ENCODE assay signal across 17 cellular contexts in the genomic region with DNA sequence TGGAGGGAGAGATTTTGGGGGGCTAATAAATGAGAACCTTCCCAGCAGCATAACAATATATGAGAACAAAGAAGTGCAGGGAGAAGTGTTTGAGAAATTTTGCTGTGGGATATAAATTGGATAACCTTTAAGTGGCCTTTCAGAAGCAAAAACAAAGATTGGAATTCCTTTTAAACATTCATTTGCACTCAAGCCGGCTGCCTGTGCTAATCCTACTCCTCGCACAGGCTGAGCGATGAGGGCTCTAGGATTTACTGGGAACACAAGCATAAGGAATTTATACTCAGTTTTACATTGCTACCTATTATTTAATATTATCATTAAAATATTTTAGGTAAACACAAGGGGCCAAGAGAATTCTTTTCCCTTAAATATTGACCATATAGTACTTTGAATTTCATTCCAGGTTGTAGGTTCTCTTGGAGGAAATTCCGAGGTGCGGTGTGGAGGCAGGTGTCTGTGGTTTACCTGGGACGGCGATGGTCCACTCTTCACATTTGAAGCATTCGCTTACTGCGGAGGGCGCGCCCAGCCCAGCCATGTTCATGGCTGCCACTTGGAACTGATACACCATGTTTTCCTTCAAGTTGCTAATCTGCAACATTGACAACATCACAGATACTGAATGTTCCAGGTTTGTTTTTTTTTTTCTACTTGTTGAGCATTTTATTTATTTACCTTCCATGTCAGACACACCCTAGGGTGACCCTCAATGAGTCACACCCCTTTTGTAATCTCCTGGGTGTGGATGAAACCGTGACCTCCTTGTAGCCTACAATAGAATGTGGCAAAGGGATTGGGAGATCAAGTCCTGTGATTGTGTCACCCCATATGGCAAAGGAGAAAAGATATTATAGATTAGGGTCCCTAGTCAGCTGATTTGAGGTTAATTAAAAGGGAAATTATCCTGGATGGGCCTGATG.
A peak's percentile ranks its signal among the peaks of the same experiment; 100 is the strongest.
DNase-seq lines count a peak whose midpoint lies in the region; ATAC-seq and TF ChIP-seq lines count a peak whose summit lies in the region.
"Had no signal": no experiment of that assay in that cellular context is flagged by ENCODE, and none has a peak within 500 bp of the region (broad histone marks: within the 10 kb centered on the region; RNA-seq: fewer than 3 reads in every experiment).

No MANE protein-coding gene starts in this region.

- no peaks in the 10 kb centered on the region for H3K36me3 ChIP-seq in Panc1 (ENCODE audit: control insufficient read depth, insufficient read depth, low read length)
- H3K36me3 ChIP-seq in gastrocnemius medialis = peaks cover 0 to 25% of the 10 kb centered on the region in 2 donors
- H3K36me3 ChIP-seq: adrenal gland, ovary had no signal

- H3K4me3 ChIP-seq in Panc1 (ENCODE audit: low read depth in 2 of 2, low read length in 2 of 2) (no peak overlapping the region), fibroblast of villous mesenchyme (ENCODE audit: low read depth, low read length) (no peak overlapping the region), gastrocnemius medialis (no peak overlapping the region)
- H3K4me3 ChIP-seq: adrenal gland, heart right ventricle, ovary had no signal

- H3K9me3 ChIP-seq in Panc1 (ENCODE audit: control insufficient read depth, insufficient read depth, low read depth, low read length) = no peaks in the 10 kb centered on the region
- no peaks in the 10 kb centered on the region for H3K9me3 ChIP-seq in gastrocnemius medialis
- H3K9me3 ChIP-seq: adrenal gland, heart right ventricle, ovary had no signal

- ATAC-seq in Panc1 (no peak), gastrocnemius medialis (peak; percentile 79 to 80), HG02840 (IDR thresholded peaks at IDR 0.05; ENCODE audit: low FRiP score, unreplicated experiment) (no peak)
- ATAC-seq: activated CD8-positive, alpha-beta T cell treated with anti-CD3 and anti-CD28 coated beads, Interleukin-2, amount 10 ng/mL, durations not matched to agents 7 days and 5 days had no signal

- POLR2A ChIA-PET in Panc1 (lab: Charles Lee) = no interaction called here

- H3K27me3 ChIP-seq in Panc1 (ENCODE audit: control insufficient read depth, insufficient read depth, low read length) (no peaks in the 10 kb centered on the region), gastrocnemius medialis (no peaks in the 10 kb centered on the region)
- H3K27me3 ChIP-seq: adrenal gland, heart right ventricle, ovary had no signal

- no peak for TF ChIP-seq CTCF in Panc1 (IDR thresholded peaks at IDR 0.05)
- TF ChIP-seq CTCF in fibroblast of villous mesenchyme (IDR thresholded peaks at IDR 0.05; ENCODE audit: insufficient read depth, low read depth, low read length) = no peak
- no peak for TF ChIP-seq CTCF in gastrocnemius medialis (IDR thresholded peaks at IDR 0.05 in 4 of 5, conservative IDR thresholded peaks at IDR 0.05 in 1 of 5)

- H3K4me1 ChIP-seq in Panc1 (ENCODE audit: control insufficient read depth, insufficient read depth, low read length) (no peaks in the 10 kb centered on the region), gastrocnemius medialis (peaks cover 8% of the 10 kb centered on the region in 2 donors)

- no peak for TF ChIP-seq POLR2A in gastrocnemius medialis (IDR thresholded peaks at IDR 0.05)

- intact Hi-C loops in Panc1 (cut with micrococcal nuclease; ENCODE audit: unreplicated experiment) (no loop called here), gastrocnemius medialis (cut with DNase I; ENCODE audit: low total_unique reads) (no loop called here)

- H3K27ac ChIP-seq in Panc1 (ENCODE audit: low read length) (no peak overlapping the region), gastrocnemius medialis (peak overlapping the region; percentile 69 to 80 (median 74))
- H3K27ac ChIP-seq: adrenal gland, ovary, VCaP had no signal

- BruUV-seq in Panc1 (replicated peaks; lab: Mats Ljungman, UMichigan) = no TSS peak

- in situ Hi-C loops in Panc1 (cut with HindIII; ENCODE audit: low pct_unique_long_range_greater_than_20kb, low sequenced_read_pairs) (no loop called here), gastrocnemius medialis (cut with MboI; ENCODE audit: low sequenced_read_pairs in 4 of 4) (loop anchor here in 1 of 4 donors (25.0 kb wide), 1 partner anchor 107 kb away; the partner anchor contains the start of gene LPIN2)

- CTCF ChIA-PET in Panc1 (lab: Charles Lee) = no interaction called here

- DNase-seq in HCEC 1CT (peak; percentile 9), Panc1 (ENCODE audit: low read depth, low spot score) (peak; percentile 7), fibroblast of villous mesenchyme (ENCODE audit: low read depth) (peak; percentile 4), gastrocnemius medialis (no peak), NCI-H226 (no peak), H4 (ENCODE audit: low spot score) (no peak), SKM-1 (lab: John Stamatoyannopoulos, UW; ENCODE audit: unreplicated experiment) (no peak)
- DNase-seq: activated CD8-positive, alpha-beta T cell treated with anti-CD3 and anti-CD28 coated beads, Interleukin-2, amount 10 ng/mL, durations not matched to agents 7 days and 5 days; adrenal gland; Calu3; heart right ventricle; kidney; NCI-H1694 treated with DMSO at 0.1 percent for 48 hours; NCI-H446; ovary had no signal

Comparison
In these comparisons a context has a peak if more than half of its experiments do, and no peak if none do; other contexts are left out.
1. DNase-seq: peak in HCEC 1CT (single experiment), Panc1 (single experiment) and fibroblast of villous mesenchyme (single experiment); none in gastrocnemius medialis (0 of 2), NCI-H226 (single experiment), H4 (single experiment) and SKM-1 (single experiment).
2. ATAC-seq: peak in gastrocnemius medialis (2 of 2); none in Panc1 (single experiment) and HG02840 (single experiment).